ENCODE assay signal across 10 cellular contexts in genomic region chr4:102438873-102439614, GRCh38.
DNase-seq lines count a peak whose midpoint lies in the region; ATAC-seq and TF ChIP-seq lines count a peak whose summit lies in the region.
"Had no signal": no experiment of that assay in that cellular context is flagged by ENCODE, and none has a peak within 500 bp of the region (broad histone marks: within the 10 kb centered on the region; RNA-seq: fewer than 3 reads in every experiment).

No MANE protein-coding gene starts in this region.

- H3K9me2 ChIP-seq in PC-3 (replicated peaks; ENCODE audit: low read length), result no peaks in the 10 kb centered on the region

- peak overlapping the region; percentile 71 for H3K27ac ChIP-seq in PC-3 (ENCODE audit: low read length)

- H3F3A ChIP-seq in PC-3 (ENCODE audit: low read length, unreplicated experiment), result no peaks in the 10 kb centered on the region

- H3K9ac ChIP-seq in PC-3 (ENCODE audit: low read length), result peak overlapping the region; percentile 27

- peaks cover 21% of the 10 kb centered on the region for H3K4me1 ChIP-seq in PC-3 (ENCODE audit: insufficient read depth, low read length)

- POLR2A ChIA-PET in PC-3 (lab: Charles Lee; ENCODE audit: unreplicated experiment), result interaction anchor here (0.6 kb wide), 1 partner anchor 9 kb away, joined by 5 read pairs; no protein-coding TSS in a partner anchor
- POLR2A ChIA-PET in T-cell (lab: Charles Lee), result no interaction called here

- H4K20me1 ChIP-seq in PC-3 (ENCODE audit: low read length), result no peaks in the 10 kb centered on the region

- H2AFZ ChIP-seq in PC-3 (ENCODE audit: low read length), result 0 out of 2 replicates have a peak overlapping the region, but pooled peaks have one; percentile 3

- TF ChIP-seq CTCF in Calu3 (IDR thresholded peaks at IDR 0.05; ENCODE audit: unreplicated experiment), result no peak
- TF ChIP-seq CTCF in PC-3 (conservative IDR thresholded peaks at IDR 0.05; ENCODE audit: low read depth, low read length), result no peak
- TF ChIP-seq CTCF in fibroblast of pulmonary artery (IDR thresholded peaks at IDR 0.05; ENCODE audit: low read length, missing control alignments), result no peak
- no peak for TF ChIP-seq CTCF in osteocyte (IDR thresholded peaks at IDR 0.05)
- no peak for TF ChIP-seq CTCF in GM13977 (IDR thresholded peaks at IDR 0.05; ENCODE audit: extremely low read depth, insufficient read depth, missing control alignments)

- H3K27me3 ChIP-seq in PC-3 (ENCODE audit: low read length), result no peaks in the 10 kb centered on the region

- H3K79me2 ChIP-seq in PC-3 (ENCODE audit: low read length), result no peaks in the 10 kb centered on the region

- H3K9me3 ChIP-seq in PC-3 (ENCODE audit: low read length), result no peaks in the 10 kb centered on the region

- ATAC-seq in PC-3 (peak; percentile 68), T-cell (replicated peaks in 1 of 4) (no peak), HG03175 (IDR thresholded peaks at IDR 0.05; ENCODE audit: unreplicated experiment) (no peak)

- H3K36me3 Mint-ChIP-seq in Calu3 (ENCODE audit: insufficient read depth, unreplicated experiment) (no peaks in the 10 kb centered on the region), osteocyte (ENCODE audit: unreplicated experiment) (no peaks in the 10 kb centered on the region), T-cell (no peaks in the 10 kb centered on the region)

- CTCF ChIA-PET in Calu3 (lab: Charles Lee) (no interaction called here), PC-3 (lab: Charles Lee) (no interaction called here), T-cell (lab: Charles Lee) (interaction anchor here in 1 of 2 donors (0.7 kb wide), 2 partner anchors 364 to 653 kb away, joined by 3 read pairs; no protein-coding TSS in a partner anchor)

- H3K27ac Mint-ChIP-seq in Calu3 (ENCODE audit: unreplicated experiment) (peak overlapping the region; percentile 25), osteocyte (ENCODE audit: unreplicated experiment) (peak overlapping the region; percentile 94), T-cell (no peak overlapping the region)

- H3K4me2 ChIP-seq in PC-3 (ENCODE audit: low read length), result peak overlapping the region; percentile 57

- in situ Hi-C loops in GM13977 (cut with MboI; ENCODE audit: low pct_unique_long_range_greater_than_20kb, low sequenced_read_pairs, unreplicated experiment), result no loop called here

- H3K4me1 Mint-ChIP-seq in Calu3 (ENCODE audit: low read depth, unreplicated experiment) (peaks cover 14% of the 10 kb centered on the region), osteocyte (ENCODE audit: unreplicated experiment) (peaks cover 17% of the 10 kb centered on the region), T-cell (no peaks in the 10 kb centered on the region)
- H3K4me1 Mint-ChIP-seq: central memory CD8-positive, alpha-beta T cell had no signal

- no peaks in the 10 kb centered on the region for H3K9me3 Mint-ChIP-seq in Calu3 (ENCODE audit: low read depth, unreplicated experiment)
- H3K9me3 Mint-ChIP-seq in osteocyte (ENCODE audit: unreplicated experiment), result peaks cover 5% of the 10 kb centered on the region
- no peaks in the 10 kb centered on the region for H3K9me3 Mint-ChIP-seq in T-cell
- H3K9me3 Mint-ChIP-seq: central memory CD8-positive, alpha-beta T cell had no signal

- BruUV-seq in Calu3 (replicated peaks; lab: Mats Ljungman, UMichigan), result no TSS peak
- BruUV-seq in PC-3 (replicated peaks; lab: Mats Ljungman, UMichigan), result no TSS peak

- no peak overlapping the region for H3K4me3 Mint-ChIP-seq in Calu3 (ENCODE audit: low read depth, unreplicated experiment)
- H3K4me3 Mint-ChIP-seq in osteocyte (ENCODE audit: unreplicated experiment), result no peak overlapping the region
- H3K4me3 Mint-ChIP-seq in T-cell, result no peak overlapping the region
- H3K4me3 Mint-ChIP-seq: central memory CD8-positive, alpha-beta T cell had no signal

- H3K27me3 Mint-ChIP-seq in Calu3 (ENCODE audit: unreplicated experiment), result no peaks in the 10 kb centered on the region
- peaks cover 2% of the 10 kb centered on the region for H3K27me3 Mint-ChIP-seq in osteocyte (ENCODE audit: unreplicated experiment)
- no peaks in the 10 kb centered on the region for H3K27me3 Mint-ChIP-seq in T-cell
- H3K27me3 Mint-ChIP-seq: central memory CD8-positive, alpha-beta T cell had no signal

- intact Hi-C loops in Calu3 (cut with micrococcal nuclease; ENCODE audit: unreplicated experiment) (no loop called here), PC-3 (cut with micrococcal nuclease) (loop anchor here (10.0 kb wide), 1 partner anchor 386 kb away; the partner anchor contains the start of gene UBE2D3)

- no peaks in the 10 kb centered on the region for H3K36me3 ChIP-seq in PC-3 (ENCODE audit: low read depth, low read length)

- DNase-seq in Calu3 (peak; percentile 3), PC-3 (peak; percentile 78), fibroblast of pulmonary artery (ENCODE audit: low read depth) (peak; percentile 99), osteocyte (ENCODE audit: extremely low spot score, unreplicated experiment) (no peak), GM13977 (ENCODE audit: low spot score) (no peak), T-cell (no peak), mesenteric fat pad (ENCODE audit: low spot score) (no peak)
- DNase-seq: NCI-H187 treated with DMSO at 0.1 percent for 48 hours had no signal

- H3K4me3 ChIP-seq in PC-3 (ENCODE audit: low read length) (no peak overlapping the region), fibroblast of pulmonary artery (replicated peaks; ENCODE audit: low read depth, low read length) (peak overlapping the region; percentile 15)

Comparison
In these comparisons a context has a peak if more than half of its experiments do, and no peak if none do; other contexts are left out.
1. DNase-seq: peak in Calu3 (single experiment), PC-3 (single experiment) and fibroblast of pulmonary artery (single experiment); none in osteocyte (single experiment), GM13977 (single experiment), T-cell (0 of 34) and mesenteric fat pad (single experiment).
2. H3K27ac Mint-ChIP-seq: peak in Calu3 (single experiment) and osteocyte (single experiment); none in T-cell (0 of 2).